8 cellular contexts compared by ENCODE assay signal in genomic region chr10:18651324-18652007, GRCh38. TPM values are rescaled to one million over a fixed set of nuclear protein-coding genes. Genes with fewer than 3 reads are reported as not detected.
DNase-seq lines count a peak whose midpoint lies in the region; ATAC-seq and TF ChIP-seq lines count a peak whose summit lies in the region.

Gene NSUN6, minus strand, starts transcription at chr10:18651587. Its CDS starts 384 bp downstream, at chr10:18651203.

- ATAC-seq in GM21529 (IDR thresholded peaks at IDR 0.05; ENCODE audit: unreplicated experiment) (peak; percentile 97), Panc1 (peak; percentile 99)
- ATAC-seq in stimulated activated memory B cell treated with anti-CD40 and anti-IgM and Interleukin-4, amounts not matched to agents 10 μg/mL and 1 μg/mL and 100 μg/mL, for 72 hours, result peak; percentile 99

- POLR2A ChIA-PET in Panc1 (lab: Charles Lee), result no interaction called here

- H3K36me3 ChIP-seq in Panc1 (ENCODE audit: control insufficient read depth, insufficient read depth, low read length) (peaks cover 5% of the 10 kb centered on the region; the same call in 1 of the 2 replicates), esophagus squamous epithelium (peaks cover 0 to 12% (median 0%) of the 10 kb centered on the region in 3 donors)

- no peak for TF ChIP-seq EP300 in Ishikawa (IDR thresholded peaks at IDR 0.05; ENCODE audit: borderline replicate concordance)

- WGBS in esophagus squamous epithelium, 2 donors, result 0% methylated on average over 27 to 31 of the region's 39 CpGs

- no peaks in the 10 kb centered on the region for H3K9me3 Mint-ChIP-seq in stimulated activated memory B cell treated with anti-CD40 and anti-IgM and Interleukin-4, amounts not matched to agents 10 μg/mL and 1 μg/mL and 100 μg/mL, for 72 hours

- no TSS peak for BruUV-seq in Panc1 (replicated peaks; lab: Mats Ljungman, UMichigan)

- H3K36me3 Mint-ChIP-seq in stimulated activated memory B cell treated with anti-CD40 and anti-IgM and Interleukin-4, amounts not matched to agents 10 μg/mL and 1 μg/mL and 100 μg/mL, for 72 hours, result no peaks in the 10 kb centered on the region

- peaks cover 5% of the 10 kb centered on the region; the same call in 1 of the 2 replicates for H3K4me1 ChIP-seq in Panc1 (ENCODE audit: control insufficient read depth, insufficient read depth, low read length)
- H3K4me1 ChIP-seq in esophagus squamous epithelium, result peaks cover 0 to 34% (median 11%) of the 10 kb centered on the region in 3 donors

- peak within 1 kb of the TSS; percentile 89 for H3K4me3 Mint-ChIP-seq in stimulated activated memory B cell treated with anti-CD40 and anti-IgM and Interleukin-4, amounts not matched to agents 10 μg/mL and 1 μg/mL and 100 μg/mL, for 72 hours

- peaks cover 33% of the 10 kb centered on the region for H3K4me1 Mint-ChIP-seq in stimulated activated memory B cell treated with anti-CD40 and anti-IgM and Interleukin-4, amounts not matched to agents 10 μg/mL and 1 μg/mL and 100 μg/mL, for 72 hours

- peak in 2 of 4 donors; percentile 47 to 78 for TF ChIP-seq POLR2A in esophagus squamous epithelium (IDR thresholded peaks at IDR 0.05)

- H3K27ac Mint-ChIP-seq in stimulated activated memory B cell treated with anti-CD40 and anti-IgM and Interleukin-4, amounts not matched to agents 10 μg/mL and 1 μg/mL and 100 μg/mL, for 72 hours, result peak within 1 kb of the TSS; percentile 82

- H3K27me3 ChIP-seq in Panc1 (ENCODE audit: control insufficient read depth, insufficient read depth, low read length) (no peaks in the 10 kb centered on the region), esophagus squamous epithelium (no peaks in the 10 kb centered on the region)

- H3K27ac ChIP-seq in Panc1 (ENCODE audit: low read length), result peak within 1 kb of the TSS; percentile 89
- H3K27ac ChIP-seq in esophagus squamous epithelium, result peak within 1 kb of the TSS; percentile 86 to 97 (median 90)

- CTCF ChIA-PET in Panc1 (lab: Charles Lee), result no interaction called here

- in situ Hi-C loops in Panc1 (cut with HindIII; ENCODE audit: low pct_unique_long_range_greater_than_20kb, low sequenced_read_pairs), result no loop called here

- TF ChIP-seq CTCF in Panc1 (IDR thresholded peaks at IDR 0.05) (no peak), esophagus squamous epithelium (IDR thresholded peaks at IDR 0.05) (peak in 3 of 6 experiments; percentile 10 to 25 (median 23))

- H3K9me3 ChIP-seq in Panc1 (ENCODE audit: control insufficient read depth, insufficient read depth, low read depth, low read length) (no peaks in the 10 kb centered on the region), esophagus squamous epithelium (no peaks in the 10 kb centered on the region)

- peak within 1 kb of the TSS; percentile 96 to 98 for H3K4me3 ChIP-seq in Panc1 (ENCODE audit: low read depth in 2 of 2, low read length in 2 of 2)
- peak within 1 kb of the TSS; percentile 57 to 84 (median 66) for H3K4me3 ChIP-seq in esophagus squamous epithelium

- intact Hi-C loops in Panc1 (cut with micrococcal nuclease; ENCODE audit: unreplicated experiment), result no loop called here
- intact Hi-C loops in esophagus squamous epithelium (cut with DNase I), result no loop called here

- no peak for TF ChIP-seq RAD21 in Ishikawa (IDR thresholded peaks at IDR 0.05; ENCODE audit: low read depth)

- H3K27me3 Mint-ChIP-seq in stimulated activated memory B cell treated with anti-CD40 and anti-IgM and Interleukin-4, amounts not matched to agents 10 μg/mL and 1 μg/mL and 100 μg/mL, for 72 hours, result no peaks in the 10 kb centered on the region

- DNase-seq in DMS53 (lab: John Stamatoyannopoulos, UW), result peak; percentile 96
- no peak for DNase-seq in Panc1 (ENCODE audit: low read depth, low spot score)
- DNase-seq in activated T-cell treated with anti-CD3 and anti-CD28 coated beads, Interleukin-2, amount 50 U/mL, for 48 hours, result peak; percentile 94
- peak; percentile 58 for DNase-seq in esophagus squamous epithelium (lab: John Stamatoyannopoulos, UW)
- peak; percentile 89 for DNase-seq in myocyte (ENCODE audit: low read depth)

TF ChIP-seq in Ishikawa, 13 proteins besides CTCF, POLR2A, EP300 and RAD21:
- TF ChIP-seq ZBTB7A (IDR thresholded peaks at IDR 0.05; ENCODE audit: low read depth), result no peak
- no peak; the same call in 1 of the 2 replicates for TF ChIP-seq TCF12 (IDR thresholded peaks at IDR 0.05; ENCODE audit: low read depth)
- TF ChIP-seq YY1 (IDR thresholded peaks at IDR 0.05; ENCODE audit: low read depth), result 0 out of 2 replicates have a peak, but pooled peaks have one; percentile 15
- TF ChIP-seq CREB1 (IDR thresholded peaks at IDR 0.05; ENCODE audit: low read depth), result peak; percentile 75
- TF ChIP-seq USF1 (IDR thresholded peaks at IDR 0.05), result no peak
- no peak for TF ChIP-seq FOXM1 (IDR thresholded peaks at IDR 0.05; ENCODE audit: borderline replicate concordance, low read depth)
- 0 out of 2 replicates have a peak, but pooled peaks have one; percentile 12 for TF ChIP-seq NFIC (IDR thresholded peaks at IDR 0.05)
- TF ChIP-seq CEBPB (IDR thresholded peaks at IDR 0.05), result no peak
- TF ChIP-seq TAF1 (IDR thresholded peaks at IDR 0.05; ENCODE audit: low read depth), result peak; percentile 62; the same call in 1 of the 2 replicates
- TF ChIP-seq REST (IDR thresholded peaks at IDR 0.05; ENCODE audit: low read depth), result no peak
- TF ChIP-seq EGR1 (IDR thresholded peaks at IDR 0.05), result no peak
- TF ChIP-seq TEAD4 (IDR thresholded peaks at IDR 0.05), result no peak
- peak; percentile 72 for TF ChIP-seq MAX (IDR thresholded peaks at IDR 0.05)

RNA-seq across cellular contexts. Expression of gene NSUN6, which starts in this region (rescaled TPM):
- 4.3 TPM for total RNA-seq in Panc1 (2021; ENCODE audit: unreplicated experiment)
- polyA plus RNA-seq in Panc1 (2012; ENCODE audit: insufficient read length), result 2.4 TPM
- 10 to 100 TPM in 1 of 4 donors, 1 to 10 TPM in 3; 3.4 to 10.1 (median 5.6) TPM for total RNA-seq in esophagus squamous epithelium
- total RNA-seq in myocyte, result 5.5 and 6.2 TPM in 2 replicates
- polyA plus RNA-seq in myocyte (2012), result 4.4 TPM
